ENCODE assay signal across 8 cellular contexts in the genomic region with DNA sequence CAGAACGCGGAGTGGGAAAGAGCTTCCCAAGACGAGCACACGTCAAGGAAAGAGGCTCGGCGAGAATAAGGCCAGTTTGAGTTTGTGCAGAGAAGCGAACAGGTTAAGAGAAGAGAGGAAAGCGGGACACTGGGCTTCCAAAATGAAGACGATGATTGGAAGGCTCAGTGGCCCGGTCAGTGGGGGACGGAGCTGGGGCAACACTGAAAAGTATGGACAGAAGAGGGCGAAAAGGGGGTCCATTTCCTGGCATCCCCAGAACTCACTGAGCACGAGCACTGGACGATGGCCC. TPM values are rescaled to one million over a fixed set of nuclear protein-coding genes. Genes with fewer than 3 reads are reported as not detected.
DNase-seq lines count a peak whose midpoint lies in the region; TF ChIP-seq lines count a peak whose summit lies in the region.

No MANE protein-coding gene starts in this region.

- DNase-seq in DMS 273 (lab: John Stamatoyannopoulos, UW; ENCODE audit: unreplicated experiment) (peak; percentile 73), DMS 273 treated with DMSO at 0.1 percent for 48 hours (lab: John Stamatoyannopoulos, UW) (no peak), WERI-Rb-1 (no peak), fibroblast of villous mesenchyme (ENCODE audit: low read depth) (no peak), retinal pigment epithelial cell (ENCODE audit: low read depth) (no peak), globus pallidus (ENCODE audit: low spot score) (no peak), DMS79 treated with DMSO at 0.1 percent for 48 hours (lab: John Stamatoyannopoulos, UW) (no peak), NCI-H2029 (lab: John Stamatoyannopoulos, UW) (no peak)

- H3K4me3 ChIP-seq in WERI-Rb-1 (ENCODE audit: low read depth, low read length) (peak overlapping the region; percentile 84), fibroblast of villous mesenchyme (ENCODE audit: low read depth, low read length) (peak overlapping the region; percentile 90), retinal pigment epithelial cell (ENCODE audit: low read length) (peak overlapping the region; percentile 95)

- peak overlapping the region; percentile 86 for H3K27ac ChIP-seq in WERI-Rb-1

- no peaks in the 10 kb centered on the region for H3K9me3 ChIP-seq in WERI-Rb-1 (ENCODE audit: severe bottlenecking)

- H3K27me3 ChIP-seq in WERI-Rb-1 (ENCODE audit: insufficient read depth, low read depth, severe bottlenecking): no peaks in the 10 kb centered on the region

- peaks cover 43% of the 10 kb centered on the region for H3K36me3 ChIP-seq in WERI-Rb-1

- TF ChIP-seq CTCF in WERI-Rb-1 (IDR thresholded peaks at IDR 0.05; ENCODE audit: low read depth, low read length): peak; percentile 37; the same call in 1 of the 2 replicates
- no peak for TF ChIP-seq CTCF in fibroblast of villous mesenchyme (IDR thresholded peaks at IDR 0.05; ENCODE audit: insufficient read depth, low read depth, low read length)
- peak; percentile 11 for TF ChIP-seq CTCF in retinal pigment epithelial cell (conservative IDR thresholded peaks at IDR 0.05; ENCODE audit: low read depth, low read length)

RNA-seq across cellular contexts. Expression of a gene that starts 0.3 kb away (rescaled TPM):
- total RNA-seq in fibroblast of villous mesenchyme: 268 and 431 TPM in 2 replicates

RNA-seq across cellular contexts. Expression of a gene that starts 0.5 kb away (rescaled TPM):
- not detected in 2 replicates for total RNA-seq in fibroblast of villous mesenchyme

RNA-seq across cellular contexts. Expression of a gene that starts 31.2 kb away (rescaled TPM):
- total RNA-seq in fibroblast of villous mesenchyme: not detected in 2 replicates

RNA-seq across cellular contexts. Expression of a gene that starts 38.7 kb away (rescaled TPM):
- 0.32 TPM in 1 of 2 replicates, not detected in the other for total RNA-seq in fibroblast of villous mesenchyme

RNA-seq across cellular contexts. Expression of a gene that starts 42.4 kb away (rescaled TPM):
- total RNA-seq in fibroblast of villous mesenchyme: 55.3 and 55.4 TPM in 2 replicates
